ENCODE assay signal across 10 cellular contexts in the genomic region with DNA sequence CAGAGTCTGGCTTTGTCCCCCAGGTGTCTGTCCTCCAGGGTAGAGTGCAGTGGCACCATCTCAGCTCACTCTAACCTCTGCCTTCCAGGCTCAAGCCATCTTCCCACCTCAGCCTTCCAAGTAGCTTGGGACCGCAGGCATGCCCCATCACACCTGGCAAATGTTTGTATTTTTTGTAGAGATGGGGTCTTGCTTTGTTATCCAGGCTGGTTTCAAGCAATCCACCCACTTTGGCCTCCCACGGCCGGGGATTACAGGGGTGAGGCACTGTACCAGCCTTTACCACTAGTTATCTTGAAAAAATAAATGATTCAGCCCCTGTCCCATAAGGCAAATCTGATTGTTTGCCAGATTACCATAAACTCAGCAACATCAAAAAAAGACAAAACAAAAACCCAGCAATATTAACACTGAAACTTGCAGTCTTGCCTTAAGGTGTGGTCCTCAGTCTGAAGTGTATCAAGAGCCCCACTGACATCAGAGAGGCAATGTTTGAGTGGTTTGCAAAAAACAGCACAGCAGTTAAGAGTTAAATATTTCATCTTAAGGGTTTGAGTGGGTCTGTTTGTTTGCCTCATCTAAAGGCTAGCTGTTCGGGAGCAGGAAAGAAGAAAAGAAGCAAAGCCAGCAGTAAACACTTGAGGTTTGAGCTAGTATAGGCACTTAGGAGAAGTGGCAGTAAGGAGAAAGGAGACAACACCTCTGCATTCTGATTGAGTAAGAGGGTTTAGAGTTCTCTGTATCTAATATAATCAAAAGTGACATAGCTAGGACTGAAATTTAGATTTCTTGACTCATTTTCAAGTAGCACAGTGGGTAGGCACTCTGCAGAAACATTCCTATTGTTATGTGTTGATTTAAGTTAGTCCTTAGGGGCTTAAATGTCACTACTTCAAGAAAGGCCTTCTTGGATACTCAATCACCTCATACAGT. TPM values are rescaled to one million over a fixed set of nuclear protein-coding genes. Genes with fewer than 3 reads are reported as not detected.
DNase-seq lines count a peak whose midpoint lies in the region; ATAC-seq and TF ChIP-seq lines count a peak whose summit lies in the region.
"Had no signal": no experiment of that assay in that cellular context is flagged by ENCODE, and none has a peak within 500 bp of the region (broad histone marks: within the 10 kb centered on the region; RNA-seq: fewer than 3 reads in every experiment).

No MANE protein-coding gene starts in this region.

- no peak for TF ChIP-seq EP300 in esophagus muscularis mucosa (IDR thresholded peaks at IDR 0.05)

- TF ChIP-seq CTCF in fibroblast of pulmonary artery (IDR thresholded peaks at IDR 0.05; ENCODE audit: low read length, missing control alignments) (no peak), upper lobe of right lung (IDR thresholded peaks at IDR 0.05) (no peak), esophagus muscularis mucosa (IDR thresholded peaks at IDR 0.05) (no peak), GM13976 (IDR thresholded peaks at IDR 0.05; ENCODE audit: borderline replicate concordance, control extremely low read depth, extremely low read depth, insufficient read depth, missing control alignments) (no peak)

- peak; percentile 19 for DNase-seq in stimulated activated CD4-positive, alpha-beta T cell treated with anti-CD3 and anti-CD28 coated beads, Interleukin-1b, Interleukin-23, amount 100 ng/mL, for 48 hours
- no peak for DNase-seq in stimulated activated CD4-positive, alpha-beta T cell treated with anti-CD3 and anti-CD28 coated beads, Interleukin-2, amount 100 ng/mL, for 48 hours
- peak; percentile 78 for DNase-seq in RPMI7951 (ENCODE audit: low read depth)
- peak; percentile 6 for DNase-seq in fibroblast of pulmonary artery (ENCODE audit: low read depth)
- no peak for DNase-seq in upper lobe of right lung
- DNase-seq in esophagus muscularis mucosa (ENCODE audit: extremely low spot score) = no peak
- DNase-seq in dermis blood vessel endothelial cell = no peak
- DNase-seq in GM13976 (ENCODE audit: low spot score) = no peak
- DNase-seq: MM.1S, T-helper 9 cell had no signal

- H3K9me3 ChIP-seq in upper lobe of right lung (no peaks in the 10 kb centered on the region), esophagus muscularis mucosa (no peaks in the 10 kb centered on the region)

- H3K4me1 ChIP-seq in upper lobe of right lung (peaks cover 29% of the 10 kb centered on the region), esophagus muscularis mucosa (peaks cover 29 to 61% (median 45%) of the 10 kb centered on the region in 4 donors)

- no peak for TF ChIP-seq POLR2A in esophagus muscularis mucosa (IDR thresholded peaks at IDR 0.05; ENCODE audit: low read depth)

- ATAC-seq in upper lobe of right lung = peak; percentile 92

- H3K27me3 ChIP-seq in upper lobe of right lung (no peaks in the 10 kb centered on the region), esophagus muscularis mucosa (no peaks in the 10 kb centered on the region)

- WGBS in esophagus muscularis mucosa = 77% methylated on average over 4 of the region's 4 CpGs

- H3K27ac ChIP-seq in upper lobe of right lung = peak overlapping the region; percentile 9
- H3K27ac ChIP-seq in esophagus muscularis mucosa (replicated peaks in 1 of 4) = no peak overlapping the region

- in situ Hi-C loops in GM13976 (cut with MboI; ENCODE audit: low sequenced_read_pairs, unreplicated experiment) = no loop called here

- H3K36me3 ChIP-seq in upper lobe of right lung (no peaks in the 10 kb centered on the region), esophagus muscularis mucosa (no peaks in the 10 kb centered on the region)

- intact Hi-C loops in upper lobe of right lung (cut with DNase I) (no loop called here), esophagus muscularis mucosa (cut with DNase I) (no loop called here)

- H3K4me3 ChIP-seq in fibroblast of pulmonary artery (replicated peaks; ENCODE audit: low read depth, low read length) (no peak overlapping the region), upper lobe of right lung (no peak overlapping the region), esophagus muscularis mucosa (no peak overlapping the region)

RNA-seq across cellular contexts. Expression of a gene that starts 26.3 kb away (rescaled TPM):
- total RNA-seq in RPMI7951 (2014; rRNA removed; shearing (Covaris generic)) = 17.3 and 18.4 TPM in 2 replicates
- total RNA-seq in upper lobe of right lung = 88.6 TPM
- total RNA-seq in esophagus muscularis mucosa = 10 to 100 TPM; 16.6 to 23.3 (median 19.3) TPM
- 18.0 and 22.9 TPM in 2 replicates for total RNA-seq in dermis blood vessel endothelial cell

RNA-seq across cellular contexts. Expression of a gene that starts 39.1 kb away (rescaled TPM):
- total RNA-seq in RPMI7951 (2014; rRNA removed; shearing (Covaris generic)) = 50.8 and 65.8 TPM in 2 replicates
- total RNA-seq in upper lobe of right lung (91.5 TPM), esophagus muscularis mucosa (10 to 100 TPM; 40.6 to 47.1 (median 43.8) TPM), dermis blood vessel endothelial cell (48.2 and 63.5 TPM in 2 replicates)

Comparison
In these comparisons a context has a peak if more than half of its experiments do, and no peak if none do; other contexts are left out.
1. DNase-seq: peak in stimulated activated CD4-positive, alpha-beta T cell treated with anti-CD3 and anti-CD28 coated beads, Interleukin-1b, Interleukin-23, amount 100 ng/mL, for 48 hours (single experiment), RPMI7951 (single experiment) and fibroblast of pulmonary artery (single experiment); none in stimulated activated CD4-positive, alpha-beta T cell treated with anti-CD3 and anti-CD28 coated beads, Interleukin-2, amount 100 ng/mL, for 48 hours (0 of 2), upper lobe of right lung (single experiment), esophagus muscularis mucosa (single experiment), dermis blood vessel endothelial cell (single experiment) and GM13976 (single experiment).